In the genomic region with DNA sequence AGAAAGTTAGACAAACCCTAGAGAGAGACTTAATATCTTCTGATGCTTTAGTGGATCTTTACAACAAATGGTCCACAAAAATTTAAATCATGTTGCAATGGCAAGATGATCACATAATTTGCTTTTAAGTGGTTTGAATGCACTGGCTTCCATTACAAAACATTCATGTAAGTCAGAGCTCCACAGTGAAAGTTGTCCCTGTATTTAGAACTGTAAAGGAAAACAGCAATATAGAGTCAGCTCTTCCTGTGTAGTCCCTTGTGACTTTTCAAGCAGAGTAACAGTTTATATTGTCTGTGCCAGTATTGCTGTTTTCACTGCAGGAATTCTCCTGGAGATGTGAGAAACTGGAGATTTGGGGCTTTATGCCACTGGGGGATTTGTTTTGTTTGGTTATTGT, we compare ENCODE assay signal across 15 cellular contexts.
DNase-seq lines count a peak whose midpoint lies in the region; ATAC-seq, FAIRE-seq and TF ChIP-seq lines count a peak whose summit lies in the region.
"Had no signal": no experiment of that assay in that cellular context is flagged by ENCODE, and none has a peak within 500 bp of the region (broad histone marks: within the 10 kb centered on the region; RNA-seq: fewer than 3 reads in every experiment).

No MANE protein-coding gene starts in this region.

- peak; percentile 25 for DNase-seq in AG10803 (ENCODE audit: low read depth)
- DNase-seq in D721Med (ENCODE audit: insufficient read length, low spot score), result no peak
- peak; percentile 64 for DNase-seq in endothelial cell of umbilical vein (ENCODE audit: low read depth, low spot score)
- DNase-seq in progenitor cell of endocrine pancreas (ENCODE audit: low spot score, unreplicated experiment), result no peak
- no peak for DNase-seq in lower lobe of right lung
- DNase-seq in ACHN, result no peak
- DNase-seq: CD4-positive, alpha-beta T cell; DMS79 treated with DMSO at 0.1 percent for 48 hours; GF-D8 had no signal

- no peak for TF ChIP-seq POLR2A in endothelial cell of umbilical vein (IDR thresholded peaks at IDR 0.05; ENCODE audit: low read depth, low read length)

- peaks cover 36% of the 10 kb centered on the region for H3K36me3 Mint-ChIP-seq in progenitor cell of endocrine pancreas (ENCODE audit: insufficient read depth)

- no peak overlapping the region for H3K4me3 ChIP-seq in AG10803 (ENCODE audit: low read length)
- H3K4me3 ChIP-seq in endothelial cell of umbilical vein (replicated peaks in 1 of 3; ENCODE audit: insufficient read depth in 1 of 3, low read depth in 1 of 3, low read length in 3 of 3), result no peak overlapping the region
- no peak overlapping the region for H3K4me3 ChIP-seq in lower lobe of right lung
- H3K4me3 ChIP-seq: HAP-1, K562 had no signal

- H3K4me1 ChIP-seq in endothelial cell of umbilical vein (ENCODE audit: control insufficient read depth, extremely low read depth, insufficient read depth, low read length) (peaks cover 36% of the 10 kb centered on the region), lower lobe of right lung (peaks cover 25% of the 10 kb centered on the region)

- dilution Hi-C loops in endothelial cell of umbilical vein (cut with MboI; ENCODE audit: extremely low pct_ligation_motif_present, low sequenced_read_pairs), result no loop called here

- H2AFZ ChIP-seq in endothelial cell of umbilical vein (ENCODE audit: low read depth, low read length), result no peak overlapping the region

- H3K79me2 ChIP-seq in endothelial cell of umbilical vein (ENCODE audit: control insufficient read depth, insufficient read depth, low read length), result no peaks in the 10 kb centered on the region

- POLR2A ChIA-PET in endothelial cell of umbilical vein (lab: Charles Lee), result no interaction called here

- H3K27me3 ChIP-seq in endothelial cell of umbilical vein (ENCODE audit: control insufficient read depth in 2 of 2, insufficient read depth in 2 of 2, low read length in 2 of 2) (no peaks in the 10 kb centered on the region), lower lobe of right lung (ENCODE audit: low read depth) (no peaks in the 10 kb centered on the region)

- CTCF ChIA-PET in endothelial cell of umbilical vein (lab: Charles Lee), result interaction anchor here (0.9 to 1.4 kb wide), 5 partner anchors 13 to 43 kb away, joined by 3 read pairs; no protein-coding TSS in a partner anchor

- no peaks in the 10 kb centered on the region for H3K9me3 Mint-ChIP-seq in progenitor cell of endocrine pancreas (ENCODE audit: low read depth)
- H3K9me3 Mint-ChIP-seq: CD4-positive, alpha-beta T cell had no signal

- no peak overlapping the region for H3K9ac ChIP-seq in endothelial cell of umbilical vein (replicated peaks; ENCODE audit: extremely low read depth, insufficient read depth, low read length)

- peak overlapping the region; percentile 59 for H3K27ac Mint-ChIP-seq in progenitor cell of endocrine pancreas
- H3K27ac Mint-ChIP-seq: B cell; CD4-positive, alpha-beta T cell had no signal

- FAIRE-seq in D721Med (lab: Jason Lieb, UNC) (peak; percentile 48), endothelial cell of umbilical vein (lab: Jason Lieb, UNC) (no peak)
- FAIRE-seq: K562 had no signal

- in situ Hi-C loops in ACHN (cut with HindIII; ENCODE audit: low pct_ligation_motif_present, low pct_unique_long_range_greater_than_20kb, low sequenced_read_pairs), result no loop called here

- H3K9me3 ChIP-seq in endothelial cell of umbilical vein (replicated peaks; ENCODE audit: control insufficient read depth, insufficient read depth, low read length) (no peaks in the 10 kb centered on the region), lower lobe of right lung (no peaks in the 10 kb centered on the region)
- H3K9me3 ChIP-seq: HAP-1 had no signal

- no TSS peak for BruUV-seq in endothelial cell of umbilical vein (replicated peaks; lab: Mats Ljungman, UMichigan)

- no peaks in the 10 kb centered on the region for H3K9me1 ChIP-seq in endothelial cell of umbilical vein (replicated peaks; ENCODE audit: control insufficient read depth, extremely low read depth, insufficient read depth, low read length)

- no peak overlapping the region for H3K27ac ChIP-seq in endothelial cell of umbilical vein (ENCODE audit: insufficient read depth, low read depth, low read length)
- H3K27ac ChIP-seq in lower lobe of right lung, result no peak overlapping the region
- H3K27ac ChIP-seq: C4-2B, HL-60 had no signal

- intact Hi-C loops in endothelial cell of umbilical vein (cut with micrococcal nuclease), result no loop called here
- intact Hi-C loops in lower lobe of right lung (cut with DNase I), result no loop called here

- no peak for TF ChIP-seq CTCF in AG10803 (conservative IDR thresholded peaks at IDR 0.05; ENCODE audit: low read length)
- no peak for TF ChIP-seq CTCF in D721Med (IDR thresholded peaks at IDR 0.05; ENCODE audit: insufficient read depth, missing control alignments)
- no peak for TF ChIP-seq CTCF in endothelial cell of umbilical vein (IDR thresholded peaks at IDR 0.05; ENCODE audit: extremely low read depth in 1 of 2, insufficient read depth in 1 of 2, low read depth in 1 of 2, low read length in 2 of 2)
- TF ChIP-seq CTCF in progenitor cell of endocrine pancreas (IDR thresholded peaks at IDR 0.05; ENCODE audit: unreplicated experiment), result no peak
- no peak for TF ChIP-seq CTCF in lower lobe of right lung (IDR thresholded peaks at IDR 0.05)

- peaks cover 47% of the 10 kb centered on the region for H3K4me1 Mint-ChIP-seq in progenitor cell of endocrine pancreas (ENCODE audit: low read depth)
- H3K4me1 Mint-ChIP-seq: B cell had no signal

- H3K27me3 Mint-ChIP-seq in progenitor cell of endocrine pancreas, result no peaks in the 10 kb centered on the region
- H3K27me3 Mint-ChIP-seq: CD4-positive, alpha-beta T cell had no signal

- H3K4me2 ChIP-seq in endothelial cell of umbilical vein (ENCODE audit: insufficient read depth, low read length), result peak overlapping the region; percentile 1

- H4K20me1 ChIP-seq in endothelial cell of umbilical vein (replicated peaks; ENCODE audit: control insufficient read depth, extremely low read depth, insufficient read depth, low read length), result no peaks in the 10 kb centered on the region

- ATAC-seq in lower lobe of right lung, result no peak
- no peak for ATAC-seq in activated CD4-positive, CD25-positive, alpha-beta regulatory T cell treated with anti-CD3 and anti-CD28 coated beads, Interleukin-2, amount 50 U/mL, for 24 hours
- ATAC-seq: K562 had no signal

- no peaks in the 10 kb centered on the region for H3K36me3 ChIP-seq in endothelial cell of umbilical vein (ENCODE audit: control insufficient read depth in 2 of 2, extremely low read depth in 1 of 2, insufficient read depth in 2 of 2, low read length in 2 of 2)
- H3K36me3 ChIP-seq in lower lobe of right lung, result no peaks in the 10 kb centered on the region
- H3K36me3 ChIP-seq: HAP-1 had no signal

- no peak overlapping the region for H3K4me3 Mint-ChIP-seq in progenitor cell of endocrine pancreas (ENCODE audit: low read depth)
- H3K4me3 Mint-ChIP-seq: B cell; CD4-positive, alpha-beta T cell had no signal

TF ChIP-seq in endothelial cell of umbilical vein, 7 proteins besides CTCF, POLR2A, EP300 and RAD21:
- no peak for TF ChIP-seq JUN (IDR thresholded peaks at IDR 0.05; ENCODE audit: borderline replicate concordance, insufficient read depth, insufficient read length, low read depth)
- TF ChIP-seq FOS (IDR thresholded peaks at IDR 0.05; ENCODE audit: borderline replicate concordance, insufficient read depth, low read length), result no peak
- TF ChIP-seq, protein P1, sequence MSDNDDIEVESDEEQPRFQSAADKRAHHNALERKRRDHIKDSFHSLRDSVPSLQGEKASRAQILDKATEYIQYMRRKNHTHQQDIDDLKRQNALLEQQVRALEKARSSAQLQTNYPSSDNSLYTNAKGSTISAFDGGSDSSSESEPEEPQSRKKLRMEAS (IDR thresholded peaks at IDR 0.05; ENCODE audit: insufficient read depth, insufficient read length), result no peak
- TF ChIP-seq EZH2 (IDR thresholded peaks at IDR 0.05; ENCODE audit: borderline replicate concordance, low read depth, low read length, severe bottlenecking), result no peak
- TF ChIP-seq MYC (IDR thresholded peaks at IDR 0.05; ENCODE audit: low read depth, low read length), result no peak
- TF ChIP-seq GATA2 (IDR thresholded peaks at IDR 0.05; ENCODE audit: insufficient read depth, insufficient read length, low read depth, low read length), result no peak
- TF ChIP-seq POLR2AphosphoS5 (IDR thresholded peaks at IDR 0.05; ENCODE audit: insufficient read depth, low read depth, low read length), result no peak

Comparison
In these comparisons a context has a peak if more than half of its experiments do, and no peak if none do; other contexts are left out.
1. DNase-seq: peak in AG10803 (single experiment) and endothelial cell of umbilical vein (single experiment); none in D721Med (single experiment), progenitor cell of endocrine pancreas (single experiment), lower lobe of right lung (single experiment) and ACHN (single experiment).